In the genomic region with DNA sequence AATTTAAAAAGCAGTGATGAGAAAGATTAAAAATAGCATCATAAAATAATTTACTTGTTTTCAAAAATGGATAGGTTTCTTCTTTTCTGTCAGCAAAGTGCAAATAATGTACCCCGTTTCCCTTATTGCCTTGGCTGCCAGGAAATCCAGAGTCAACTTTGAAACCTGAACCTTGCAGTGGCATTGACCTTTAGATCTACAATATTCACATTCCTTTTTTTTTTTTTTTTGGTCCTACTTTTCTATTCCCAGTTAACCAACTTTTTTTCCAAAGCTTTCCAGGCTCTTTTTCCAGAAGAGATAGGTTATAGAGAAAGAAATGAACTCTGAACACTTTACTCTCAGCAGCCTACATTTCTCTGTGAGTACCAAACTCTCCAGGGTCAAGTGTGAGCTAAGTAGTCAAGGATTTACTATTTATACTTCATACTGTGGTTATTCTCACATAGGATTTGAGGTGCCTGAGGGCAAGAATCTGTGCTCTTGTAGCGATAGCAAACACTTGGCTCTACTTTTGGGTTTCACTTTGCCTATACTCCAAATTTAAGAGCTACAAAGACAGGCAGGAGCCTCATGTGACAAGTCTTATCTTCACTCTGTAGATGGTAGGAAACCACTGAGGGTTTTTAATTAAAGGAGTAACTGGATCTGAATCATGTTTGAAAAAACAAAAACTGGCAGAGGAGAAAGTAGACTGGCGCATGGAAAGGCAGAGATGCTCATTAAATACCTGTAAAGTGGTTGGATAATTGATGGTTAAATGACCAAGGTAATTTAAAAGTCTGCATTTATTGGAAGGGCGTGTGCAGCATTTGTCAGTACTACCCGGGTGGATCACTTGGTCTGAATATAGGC, we compare ENCODE assay signal across 15 cellular contexts.
DNase-seq lines count a peak whose midpoint lies in the region; ATAC-seq and TF ChIP-seq lines count a peak whose summit lies in the region.
"Had no signal": no experiment of that assay in that cellular context is flagged by ENCODE, and none has a peak within 500 bp of the region (broad histone marks: within the 10 kb centered on the region; RNA-seq: fewer than 3 reads in every experiment).

No MANE protein-coding gene starts in this region.

- CTCF ChIA-PET in IMR-90 (lab: Yijun Ruan, JAX) = no interaction called here

- no peak overlapping the region for H4K5ac ChIP-seq in IMR-90 (ENCODE audit: low read depth, low read length)

- intact Hi-C loops in IMR-90 (cut with micrococcal nuclease) (no loop called here), left lung (cut with DNase I) (no loop called here)

- H2AK5ac ChIP-seq in IMR-90 (ENCODE audit: low read depth, low read length) = no peak overlapping the region

- H2AFZ ChIP-seq in ACC112 (ENCODE audit: low read length, unreplicated experiment) (peak overlapping the region; percentile 40), IMR-90 (replicated peaks; ENCODE audit: low read length, poor library complexity) (no peak overlapping the region)

- H3K4me3 ChIP-seq in ACC112 (ENCODE audit: low read depth, low read length) (no peak overlapping the region), IMR-90 (ENCODE audit: insufficient read depth, low read depth, low read length) (no peak overlapping the region), left lung (no peak overlapping the region)
- H3K4me3 ChIP-seq: ascending aorta had no signal

- dilution Hi-C loops in IMR-90 (cut with HindIII; ENCODE audit: low sequenced_read_pairs, unreplicated experiment) = no loop called here

- H3K36me3 ChIP-seq in ACC112 (ENCODE audit: insufficient read depth, low read length) = no peaks in the 10 kb centered on the region
- no peaks in the 10 kb centered on the region for H3K36me3 ChIP-seq in IMR-90 (ENCODE audit: control insufficient read depth, insufficient read depth, low read length)
- no peaks in the 10 kb centered on the region for H3K36me3 ChIP-seq in left lung
- H3K36me3 ChIP-seq: ascending aorta had no signal

- POLR2A ChIA-PET in IMR-90 (lab: Charles Lee; ENCODE audit: unreplicated experiment) = interaction anchor here (0.6 kb wide), 1 partner anchor 499 kb away, joined by 4 read pairs; no protein-coding TSS in a partner anchor

- no peak overlapping the region for H2BK15ac ChIP-seq in IMR-90 (ENCODE audit: low read depth, low read length)

- no TSS peak for BruUV-seq in IMR-90 (replicated peaks; lab: Mats Ljungman, UMichigan)

- no peak overlapping the region for H3K9ac ChIP-seq in IMR-90 (ENCODE audit: low read depth, low read length)

- peak; percentile 24 for DNase-seq in IMR-90
- DNase-seq in left lung = no peak
- no peak for DNase-seq in activated CD8-positive, alpha-beta memory T cell treated with anti-CD3 and anti-CD28 coated beads, Interleukin-2, amount 50 U/mL, for 4 hours
- no peak for DNase-seq in activated CD4-positive, alpha-beta T cell treated with anti-CD3 and anti-CD28 coated beads for 48 hours
- DNase-seq: activated CD8-positive, alpha-beta T cell treated with anti-CD3 and anti-CD28 coated beads for 36 hours; dermis blood vessel endothelial cell; NCI-H446 treated with DMSO at 0.1 percent for 48 hours; nucleus accumbens; T1000 had no signal

- H2BK120ac ChIP-seq in IMR-90 (ENCODE audit: low read depth, low read length) = no peak overlapping the region

- peak overlapping the region; percentile 45 for H3K14ac ChIP-seq in IMR-90 (replicated peaks; ENCODE audit: low read depth, low read length)

- H2BK20ac ChIP-seq in IMR-90 (ENCODE audit: low read depth, low read length) = no peak overlapping the region

- TF ChIP-seq CTCF in IMR-90 (conservative IDR thresholded peaks at IDR 0.05; ENCODE audit: low read depth, low read length) (no peak), VCaP (conservative IDR thresholded peaks at IDR 0.05) (no peak), left lung (IDR thresholded peaks at IDR 0.05) (no peak)

- H3K27ac ChIP-seq in ACC112 (ENCODE audit: low read depth, low read length) = no peak overlapping the region
- no peak overlapping the region for H3K27ac ChIP-seq in IMR-90 (ENCODE audit: insufficient read depth, low read length)
- peak overlapping the region; percentile 67 for H3K27ac ChIP-seq in VCaP
- no peak overlapping the region for H3K27ac ChIP-seq in left lung
- H3K27ac ChIP-seq: ascending aorta had no signal

- no peaks in the 10 kb centered on the region for H3K79me2 ChIP-seq in ACC112 (ENCODE audit: control insufficient read depth, insufficient read depth, low read length, unreplicated experiment)

- H3K23ac ChIP-seq in IMR-90 (ENCODE audit: low read depth, low read length) = no peak overlapping the region

- H3K27me3 ChIP-seq in ACC112 (ENCODE audit: insufficient read depth, low read length) = no peaks in the 10 kb centered on the region
- no peaks in the 10 kb centered on the region for H3K27me3 ChIP-seq in IMR-90 (ENCODE audit: control insufficient read depth, insufficient read depth, low read length)
- H3K27me3 ChIP-seq in left lung = peaks cover 5 to 23% of the 10 kb centered on the region in 2 donors
- H3K27me3 ChIP-seq: ascending aorta had no signal

- 0 out of 4 replicates have a peak overlapping the region, but pooled peaks of 1 of the 2 experiments have one; percentile 17 for H4K8ac ChIP-seq in IMR-90 (ENCODE audit: low read depth in 2 of 2, low read length in 2 of 2)

- H2AK9ac ChIP-seq in IMR-90 (replicated peaks; ENCODE audit: low read depth, low read length, poor library complexity) = no peak overlapping the region

- no peak overlapping the region for H3K4ac ChIP-seq in IMR-90 (ENCODE audit: low read depth, low read length)

- WGBS in IMR-90 (ENCODE audit: extremely low coverage in 2 of 2, insufficient read length in 1 of 2), 2 experiments = 100% methylated on average over 1 of the region's 5 CpGs; no CpG with 5 or more reads in 1 of the 2 experiments

- no peaks in the 10 kb centered on the region for H4K20me1 ChIP-seq in IMR-90 (ENCODE audit: insufficient read depth, low read length)

- no peak overlapping the region for H3K56ac ChIP-seq in IMR-90 (ENCODE audit: extremely low read depth, insufficient read depth, low read length)

- H2BK5ac ChIP-seq in IMR-90 (ENCODE audit: low read depth, low read length, poor library complexity, severe bottlenecking) = no peak overlapping the region

- no peaks in the 10 kb centered on the region for H3K9me3 ChIP-seq in IMR-90 (ENCODE audit: control insufficient read depth, insufficient read depth, low read length)
- no peaks in the 10 kb centered on the region for H3K9me3 ChIP-seq in left lung
- H3K9me3 ChIP-seq: ascending aorta had no signal

- no peak for TF ChIP-seq RAD21 in IMR-90 (IDR thresholded peaks at IDR 0.05; ENCODE audit: low read length)

- no peak for ATAC-seq in IMR-90 (ENCODE audit: low read depth)
- ATAC-seq in left lung = peak; percentile 84
- ATAC-seq in GM18498 (IDR thresholded peaks at IDR 0.05; ENCODE audit: unreplicated experiment) = no peak
- no peak for ATAC-seq in GM21360 (IDR thresholded peaks at IDR 0.05; ENCODE audit: unreplicated experiment)
- ATAC-seq: activated CD8-positive, alpha-beta T cell treated with anti-CD3 and anti-CD28 coated beads for 36 hours; activated T-helper 17 cell treated with anti-CD3 and anti-CD28 coated beads, Interleukin-2, amount 50 U/mL, for 72 hours had no signal

- no peak for TF ChIP-seq POLR2A in IMR-90 (IDR thresholded peaks at IDR 0.05; ENCODE audit: low read depth, low read length)

- H3K4me1 ChIP-seq in ACC112 (ENCODE audit: control insufficient read depth, insufficient read depth, low read length, unreplicated experiment) (peaks cover 4% of the 10 kb centered on the region), IMR-90 (ENCODE audit: control insufficient read depth, insufficient read depth, low read length) (peaks cover 5% of the 10 kb centered on the region), left lung (no peaks in the 10 kb centered on the region)
- H3K4me1 ChIP-seq: ascending aorta had no signal

- H3K79me1 ChIP-seq in IMR-90 (ENCODE audit: low read depth in 1 of 2, low read length in 2 of 2) = no peaks in the 10 kb centered on the region

- no peak overlapping the region; the same call in 1 of the 2 replicates for H3K18ac ChIP-seq in IMR-90 (ENCODE audit: low read depth, low read length)

- H3K9me1 ChIP-seq in IMR-90 (ENCODE audit: insufficient read depth, low read length) = 0 out of 2 replicates have a peak, but pooled peaks cover 5% of the 10 kb centered on the region

- in situ Hi-C loops in IMR-90 (cut with MboI; ENCODE audit: low sequenced_read_pairs) = no loop called here

- no peak overlapping the region for H4K91ac ChIP-seq in IMR-90 (ENCODE audit: insufficient read depth, low read depth, low read length)

- H3K4me2 ChIP-seq in IMR-90 (ENCODE audit: low read depth, low read length) = no peak overlapping the region

TF ChIP-seq in IMR-90, 13 proteins besides CTCF, POLR2A, EP300 and RAD21:
- no peak for TF ChIP-seq FOS (IDR thresholded peaks at IDR 0.05; ENCODE audit: low read depth, low read length)
- no peak for TF ChIP-seq NFE2L2 (IDR thresholded peaks at IDR 0.05; ENCODE audit: low read depth, low read length)
- TF ChIP-seq CHD1 (IDR thresholded peaks at IDR 0.05; ENCODE audit: low read depth, low read length) = no peak
- no peak for TF ChIP-seq MXI1 (IDR thresholded peaks at IDR 0.05; ENCODE audit: borderline replicate concordance, low read depth, low read length)
- TF ChIP-seq RCOR1 (IDR thresholded peaks at IDR 0.05; ENCODE audit: insufficient replicate concordance, low read length) = no peak
- TF ChIP-seq MAZ (IDR thresholded peaks at IDR 0.05; ENCODE audit: borderline replicate concordance, low read depth, low read length) = no peak
- TF ChIP-seq CEBPB (IDR thresholded peaks at IDR 0.05; ENCODE audit: low read depth, low read length) = no peak
- TF ChIP-seq SMC3 (IDR thresholded peaks at IDR 0.05; ENCODE audit: low read depth, low read length) = no peak
- TF ChIP-seq, protein P1, sequence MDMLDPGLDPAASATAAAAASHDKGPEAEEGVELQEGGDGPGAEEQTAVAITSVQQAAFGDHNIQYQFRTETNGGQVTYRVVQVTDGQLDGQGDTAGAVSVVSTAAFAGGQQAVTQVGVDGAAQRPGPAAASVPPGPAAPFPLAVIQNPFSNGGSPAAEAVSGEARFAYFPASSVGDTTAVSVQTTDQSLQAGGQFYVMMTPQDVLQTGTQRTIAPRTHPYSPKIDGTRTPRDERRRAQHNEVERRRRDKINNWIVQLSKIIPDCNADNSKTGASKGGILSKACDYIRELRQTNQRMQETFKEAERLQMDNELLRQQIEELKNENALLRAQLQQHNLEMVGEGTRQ (IDR thresholded peaks at IDR 0.05; ENCODE audit: low read depth, low read length) = no peak
TF ChIP-seq in IMR-90: peak in this region for 0.
